Comparison of ENCODE assay signal across 8 cellular contexts in the genomic region with DNA sequence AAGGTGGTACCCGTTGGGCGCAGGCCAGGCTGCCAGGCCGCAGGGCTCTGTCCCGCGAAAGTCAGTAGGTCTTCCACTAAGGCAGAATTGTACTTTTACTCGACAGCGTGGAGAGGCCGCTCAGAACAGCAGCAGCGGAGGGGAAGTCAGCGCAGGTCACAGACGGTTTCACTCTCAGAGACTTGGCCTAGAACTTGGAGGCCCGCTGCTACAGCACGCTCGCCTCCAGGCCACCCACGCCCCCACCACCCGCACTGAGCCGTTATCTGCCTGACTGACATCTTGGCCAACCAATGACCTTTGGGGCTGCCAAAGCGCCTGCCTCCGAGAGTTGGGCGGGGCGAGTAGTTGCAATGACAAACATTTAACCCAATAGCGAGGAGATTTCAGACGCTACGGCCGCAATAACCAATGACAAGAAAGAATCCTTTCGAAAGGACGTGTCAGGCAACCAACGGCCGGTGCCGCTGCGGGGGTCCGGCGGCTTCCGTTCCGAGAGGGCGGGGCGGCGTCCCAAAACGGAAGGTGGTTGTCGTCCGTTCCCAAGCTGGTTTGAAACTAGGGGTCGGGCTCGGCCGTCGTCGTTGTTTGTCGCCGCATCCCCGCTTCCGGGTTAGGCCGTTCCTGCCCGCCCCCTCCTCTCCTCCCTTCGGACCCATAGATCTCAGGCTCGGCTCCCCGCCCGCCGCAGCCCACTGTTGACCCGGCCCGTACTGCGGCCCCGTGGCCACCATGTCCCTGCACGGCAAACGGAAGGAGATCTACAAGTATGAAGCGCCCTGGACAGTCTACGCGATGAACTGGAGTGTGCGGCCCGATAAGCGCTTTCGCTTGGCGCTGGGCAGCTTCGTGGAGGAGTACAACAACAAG. TPM values are rescaled to one million over a fixed set of nuclear protein-coding genes. Genes with fewer than 3 reads are reported as not detected.
DNase-seq lines count a peak whose midpoint lies in the region; ATAC-seq and TF ChIP-seq lines count a peak whose summit lies in the region.

TSS of gene DCAF7 (plus strand) at position 532 of the 870 bp plus-strand sequence. CDS start at position 733, 201 bp downstream.

- peak in 1 of 2 donors; percentile 5 for TF ChIP-seq RAD21 in liver (IDR thresholded peaks at IDR 0.05)

- H3K27ac ChIP-seq in liver (ENCODE audit: low read depth in 1 of 2, low read length in 2 of 2), result peak within 1 kb of the TSS; percentile 80 to 85

- peak within 1 kb of the TSS; percentile 96 to 97 for H3K4me3 Mint-ChIP-seq in CD14-positive monocyte

- peak within 1 kb of the TSS; percentile 96 to 98 (median 97) for H3K27ac Mint-ChIP-seq in CD14-positive monocyte

- DNase-seq in CD14-positive monocyte (ENCODE audit: low spot score) (peak; percentile 100), NCI-H82 (lab: John Stamatoyannopoulos, UW) (peak; percentile 100), dermis microvascular lymphatic vessel endothelial cell (ENCODE audit: low read depth in 2 of 2) (peak; percentile 100)
- DNase-seq in activated CD4-positive, alpha-beta T cell treated with anti-CD3 and anti-CD28 coated beads, Interleukin-2, amount 50 U/mL, for 48 hours, result peak; percentile 99 to 100
- DNase-seq in stimulated activated CD4-positive, alpha-beta T cell treated with anti-CD3 and anti-CD28 coated beads, Interleukin-4, amount 100 ng/mL, for 24 hours, result peak; percentile 100

- no peak for TF ChIP-seq CTCF in CD14-positive monocyte (IDR thresholded peaks at IDR 0.05)
- TF ChIP-seq CTCF in liver (IDR thresholded peaks at IDR 0.05; ENCODE audit: low read depth, low read length, missing input control), result no peak

- H3K36me3 ChIP-seq in liver (ENCODE audit: control insufficient read depth in 4 of 4, insufficient read depth in 3 of 4, low read depth in 1 of 4, low read length in 3 of 4), result no peaks in the 10 kb centered on the region

- no peaks in the 10 kb centered on the region for H3K27me3 ChIP-seq in liver (ENCODE audit: control insufficient read depth in 4 of 4, insufficient read depth in 4 of 4, low read length in 3 of 4)

- ATAC-seq in GM19397 (IDR thresholded peaks at IDR 0.05; ENCODE audit: unreplicated experiment) (peak; percentile 94), HG03571 (IDR thresholded peaks at IDR 0.05; ENCODE audit: unreplicated experiment) (peak; percentile 96)

- peak within 1 kb of the TSS; percentile 81 to 91 for H3K9ac ChIP-seq in liver (ENCODE audit: low read depth in 1 of 2, low read length in 2 of 2)

- peaks cover 0 to 3% (median 3%) of the 10 kb centered on the region in 3 donors for H3K27me3 Mint-ChIP-seq in CD14-positive monocyte (ENCODE audit: low read depth in 3 of 3)

- H3K4me3 ChIP-seq in liver (ENCODE audit: low read depth in 1 of 3, low read length in 3 of 3), result peak within 1 kb of the TSS; percentile 81 to 89 (median 82)

- WGBS in liver, result under 1% methylated on average over 72 of the region's 72 CpGs

- H3K36me3 Mint-ChIP-seq in CD14-positive monocyte, result peaks cover 5% of the 10 kb centered on the region in 2 donors

- intact Hi-C loops in CD14-positive monocyte (cut with micrococcal nuclease), result loop anchor here (1.0 to 10.0 kb wide), 5 partner anchors 72 to 145 kb away; partner anchors contain the start of genes MAP3K3 (in 2 of the 2) and CYB561 (in 1 of the 2)

- no peaks in the 10 kb centered on the region for H3K9me3 ChIP-seq in liver (ENCODE audit: control insufficient read depth in 4 of 4, low read length in 3 of 4)

- peaks cover 5 to 31% (median 19%) of the 10 kb centered on the region in 4 donors for H3K4me1 ChIP-seq in liver (ENCODE audit: control insufficient read depth in 4 of 4, insufficient read depth in 4 of 4, low read length in 3 of 4)

- no peaks in the 10 kb centered on the region for H3K9me3 Mint-ChIP-seq in CD14-positive monocyte

- H3K4me1 Mint-ChIP-seq in CD14-positive monocyte, result peaks cover 48% of the 10 kb centered on the region

TF ChIP-seq in liver, 16 proteins besides CTCF, POLR2A, EP300 and RAD21:
- TF ChIP-seq NR2F2 (IDR thresholded peaks at IDR 0.05), result peak; percentile 47
- peak; percentile 61 for TF ChIP-seq YY1 (IDR thresholded peaks at IDR 0.05)
- TF ChIP-seq HNF4A (conservative IDR thresholded peaks at IDR 0.05), result peak in 1 of 2 donors; percentile 27
- no peak for TF ChIP-seq ZBTB33 (IDR thresholded peaks at IDR 0.05)
- no peak for TF ChIP-seq TAF1 (conservative IDR thresholded peaks at IDR 0.05)
- TF ChIP-seq FOXA1 (IDR thresholded peaks at IDR 0.05), result no peak
- no peak for TF ChIP-seq HNF4G (IDR thresholded peaks at IDR 0.05)
- TF ChIP-seq SP1 (IDR thresholded peaks at IDR 0.05), result peak; percentile 99
- TF ChIP-seq GABPA (IDR thresholded peaks at IDR 0.05 in 1 of 2, conservative IDR thresholded peaks at IDR 0.05 in 1 of 2), result peak; percentile 86 to 98
- TF ChIP-seq JUND (IDR thresholded peaks at IDR 0.05), result no peak
- TF ChIP-seq, protein P1, sequence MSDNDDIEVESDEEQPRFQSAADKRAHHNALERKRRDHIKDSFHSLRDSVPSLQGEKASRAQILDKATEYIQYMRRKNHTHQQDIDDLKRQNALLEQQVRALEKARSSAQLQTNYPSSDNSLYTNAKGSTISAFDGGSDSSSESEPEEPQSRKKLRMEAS (IDR thresholded peaks at IDR 0.05), result peak; percentile 76
- peak; percentile 87 to 92 for TF ChIP-seq EGR1 (IDR thresholded peaks at IDR 0.05; ENCODE audit: low read depth in 2 of 2)
- TF ChIP-seq RXRA (IDR thresholded peaks at IDR 0.05), result peak; percentile 53 to 74

RNA-seq across cellular contexts. Expression of gene DCAF7, which starts in this region (rescaled TPM):
- polyA plus RNA-seq in CD14-positive monocyte (10 to 100 TPM; 58.1 to 89.4 TPM), liver (10 to 100 TPM; 13.2 to 15.6 TPM)
- total RNA-seq in dermis microvascular lymphatic vessel endothelial cell (25.3 and 36.0 TPM in 2 replicates), liver (10 to 100 TPM; 14.4 to 24.0 TPM)

Comparison
In these comparisons a context has a peak if more than half of its experiments do, and no peak if none do; other contexts are left out.
1. Peak in every context shown above with its lines: DNase-seq, ATAC-seq, H3K4me3 ChIP-seq and H3K27ac ChIP-seq.